Comparison of ENCODE assay signal across 8 cellular contexts in genomic region chr13:45441633-45442032, GRCh38. TPM values are rescaled to one million over a fixed set of nuclear protein-coding genes. Genes with fewer than 3 reads are reported as not detected.
A peak's percentile ranks its signal among the peaks of the same experiment; 100 is the strongest.
DNase-seq lines count a peak whose midpoint lies in the region; ATAC-seq, FAIRE-seq and TF ChIP-seq lines count a peak whose summit lies in the region.

No MANE protein-coding gene starts in this region.

- H3K4me3 Mint-ChIP-seq in HFFc6 = peak overlapping the region; percentile 6; the same call in 1 of the 2 replicates
- no peak overlapping the region for H3K4me3 Mint-ChIP-seq in T-helper 17 cell

- H3K27ac Mint-ChIP-seq in HFFc6 (no peak overlapping the region), T-helper 17 cell (no peak overlapping the region)

- peak; percentile 42 for ATAC-seq in T-helper 17 cell
- no peak for ATAC-seq in body of pancreas

- H3K4me1 Mint-ChIP-seq in HFFc6 (ENCODE audit: low read depth) (peaks cover 38% of the 10 kb centered on the region), T-helper 17 cell (peaks cover 12% of the 10 kb centered on the region)

- peaks cover 6% of the 10 kb centered on the region for H3K27me3 Mint-ChIP-seq in HFFc6 (ENCODE audit: insufficient read depth)
- peaks cover 15% of the 10 kb centered on the region for H3K27me3 Mint-ChIP-seq in T-helper 17 cell

- H3K9me3 Mint-ChIP-seq in HFFc6 = no peaks in the 10 kb centered on the region

- H3K36me3 ChIP-seq in kidney (ENCODE audit: control insufficient read depth in 1 of 2, insufficient read depth in 2 of 2, low read length in 2 of 2) = no peaks in the 10 kb centered on the region
- no peaks in the 10 kb centered on the region for H3K36me3 ChIP-seq in body of pancreas (replicated peaks in 1 of 2; ENCODE audit: insufficient read depth in 1 of 2, low read depth in 2 of 2)

- no peak overlapping the region for H3K9ac ChIP-seq in kidney (ENCODE audit: low read length in 2 of 2)

- peak; percentile 40; the same call in 1 of the 2 replicates for TF ChIP-seq CTCF in HFFc6 (IDR thresholded peaks at IDR 0.05)
- TF ChIP-seq CTCF in kidney (IDR thresholded peaks at IDR 0.05; ENCODE audit: borderline replicate concordance, extremely low read depth, insufficient read depth) = no peak
- TF ChIP-seq CTCF in body of pancreas (IDR thresholded peaks at IDR 0.05) = no peak

- no peaks in the 10 kb centered on the region for H3K27me3 ChIP-seq in body of pancreas

- H3K4me3 ChIP-seq in kidney (ENCODE audit: low read length in 2 of 2) = no peak overlapping the region
- no peak overlapping the region for H3K4me3 ChIP-seq in body of pancreas

- intact Hi-C loops in kidney (cut with DNase I) (no loop called here), body of pancreas (cut with DNase I) (no loop called here)

- H3K36me3 Mint-ChIP-seq in HFFc6 (ENCODE audit: low read depth) (no peaks in the 10 kb centered on the region), T-helper 17 cell (ENCODE audit: low read depth) (peaks cover 3% of the 10 kb centered on the region)

- TF ChIP-seq POLR2A in body of pancreas (IDR thresholded peaks at IDR 0.05) = no peak
- no peak for TF ChIP-seq POLR2A in H54 (IDR thresholded peaks at IDR 0.05; ENCODE audit: low read depth, low read length)

- peaks cover 0 to 5% of the 10 kb centered on the region in 2 donors for H3K4me1 ChIP-seq in kidney (ENCODE audit: control insufficient read depth in 1 of 2, insufficient read depth in 1 of 2, low read depth in 1 of 2, low read length in 2 of 2)
- H3K4me1 ChIP-seq in body of pancreas = peaks cover 7% of the 10 kb centered on the region

- H3K27ac ChIP-seq in kidney (ENCODE audit: low read depth in 2 of 2, low read length in 2 of 2) = no peak overlapping the region
- peak overlapping the region in 1 of 4 donors; percentile 8 for H3K27ac ChIP-seq in body of pancreas

- WGBS in body of pancreas, 2 donors = 50 to 54% methylated on average over 2 of the region's 2 CpGs

- H3K9me3 ChIP-seq in T-helper 17 cell (ENCODE audit: control insufficient read depth, low read length, poor library complexity, severe bottlenecking) (no peaks in the 10 kb centered on the region), kidney (ENCODE audit: control insufficient read depth in 1 of 2, low read length in 2 of 2) (no peaks in the 10 kb centered on the region), body of pancreas (no peaks in the 10 kb centered on the region)

- DNase-seq in EL (peak; percentile 34), HFFc6 (no peak), T-helper 17 cell (no peak), kidney glomerular epithelial cell (lab: John Stamatoyannopoulos, UW) (peak; percentile 70), kidney (no peak), body of pancreas (no peak), H54 (ENCODE audit: insufficient read length, low spot score) (no peak), hypothalamus (lab: John Stamatoyannopoulos, UW) (no peak)

- no peak for FAIRE-seq in kidney (lab: Jason Lieb, UNC)
- FAIRE-seq in H54 (lab: Jason Lieb, UNC) = no peak

RNA-seq across cellular contexts. Expression of gene COG3, which starts 23.1 kb away (rescaled TPM):
- total RNA-seq in HFFc6 (2021; fragmentation: NEBNext Ultra II Directional; extraction: Animal tissue kit (Norgen Biotek cat#: 25700)) = 10 to 100 TPM; 17.5 to 22.2 (median 20.7) TPM
- 10 to 100 TPM; 42.5 to 50.8 TPM for total RNA-seq in T-helper 17 cell
- 26.0 TPM for total RNA-seq in kidney
- 18.0 TPM for polyA plus RNA-seq in kidney (ENCODE audit: insufficient read depth, low read depth, low replicate concordance)
- 10 to 100 TPM; 49.0 to 52.7 TPM for total RNA-seq in body of pancreas

RNA-seq across cellular contexts. Expression of gene SLC25A30, which starts 23.5 kb away (rescaled TPM):
- total RNA-seq in HFFc6 (2021; fragmentation: NEBNext Ultra II Directional; extraction: Animal tissue kit (Norgen Biotek cat#: 25700)) = 10 to 100 TPM; 16.5 to 27.2 (median 18.8) TPM
- total RNA-seq in T-helper 17 cell (10 to 100 TPM; 15.2 to 22.3 TPM), kidney (47.1 TPM), body of pancreas (10 to 100 TPM in 1 of 2 donors, 1 to 10 TPM in 1; 7.3 to 10.1 TPM)
- 32.9 TPM for polyA plus RNA-seq in kidney (ENCODE audit: insufficient read depth, low read depth, low replicate concordance)

Comparison
In these comparisons a context has a peak if more than half of its experiments do, and no peak if none do; other contexts are left out.
1. DNase-seq: peak in EL (single experiment) and kidney glomerular epithelial cell (single experiment); none in HFFc6 (single experiment), T-helper 17 cell (0 of 3), kidney (single experiment), body of pancreas (0 of 4), H54 (single experiment) and hypothalamus (0 of 51).